ENCODE assay signal across 10 cellular contexts in the genomic region with DNA sequence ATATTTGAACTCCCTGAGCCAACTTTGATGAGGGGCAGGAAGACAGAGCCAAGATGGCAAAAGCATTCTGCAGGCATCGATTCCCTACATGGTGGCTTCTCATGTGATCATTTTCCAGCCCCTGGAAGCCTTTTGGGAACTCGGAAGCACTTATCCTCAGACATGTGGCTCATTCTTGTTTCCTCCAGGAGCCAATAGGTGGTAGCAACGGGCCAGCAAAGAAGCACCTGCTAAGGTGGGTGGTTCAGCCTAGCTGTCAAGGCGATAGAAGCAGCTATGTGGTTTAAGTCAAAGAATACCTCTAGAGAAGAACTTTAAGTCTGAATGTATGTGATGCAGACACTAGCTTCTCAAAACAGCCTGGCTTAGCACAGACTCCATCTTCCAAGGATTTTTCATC.
DNase-seq lines count a peak whose midpoint lies in the region; ATAC-seq lines count a peak whose summit lies in the region.
"Had no signal": no experiment of that assay in that cellular context is flagged by ENCODE, and none has a peak within 500 bp of the region (broad histone marks: within the 10 kb centered on the region; RNA-seq: fewer than 3 reads in every experiment).

No MANE protein-coding gene starts in this region.

- H3K4me3 ChIP-seq in neuronal stem cell (ENCODE audit: low read length in 2 of 2): no peak overlapping the region

- no peak overlapping the region for H2BK120ac ChIP-seq in neuronal stem cell (ENCODE audit: low read depth, low read length)

- no peak overlapping the region for H2BK15ac ChIP-seq in neuronal stem cell (ENCODE audit: low read length)

- H3K4ac ChIP-seq in neuronal stem cell (ENCODE audit: low read length): no peak overlapping the region

- DNase-seq in SIG-M5 treated with dmso at 0.1 percent for 504 hours (lab: John Stamatoyannopoulos, UW; ENCODE audit: unreplicated experiment) (peak; percentile 32), SIG-M5 (lab: John Stamatoyannopoulos, UW) (no peak), NCI-H1105 (lab: John Stamatoyannopoulos, UW) (peak; percentile 60), SHP77 treated with DMSO at 0.1 percent for 48 hours (lab: John Stamatoyannopoulos, UW) (peak; percentile 48), neuronal stem cell (ENCODE audit: low spot score) (peak; percentile 9)
- DNase-seq: IMR-90, nucleus accumbens had no signal

- no CpG with 5 or more reads among the region's 4 CpGs for WGBS in neuronal stem cell (ENCODE audit: extremely low coverage in 2 of 2, insufficient read length in 2 of 2, insufficient replicate concordance in 1 of 2), 2 donors

- H2AFZ ChIP-seq in neuronal stem cell (ENCODE audit: low read length): no peak overlapping the region

- ATAC-seq in GM19351 (IDR thresholded peaks at IDR 0.05; ENCODE audit: unreplicated experiment): no peak
- no peak for ATAC-seq in GM21381 (IDR thresholded peaks at IDR 0.05; ENCODE audit: unreplicated experiment)
- no peak for ATAC-seq in HG02798 (IDR thresholded peaks at IDR 0.05; ENCODE audit: poor library complexity, unreplicated experiment)

- peaks cover 0 to 2% of the 10 kb centered on the region in 2 donors for H3K4me1 ChIP-seq in neuronal stem cell (ENCODE audit: control insufficient read depth in 2 of 2, insufficient read depth in 1 of 2, low read depth in 1 of 2, low read length in 2 of 2)

- no peak overlapping the region for H3K18ac ChIP-seq in neuronal stem cell (ENCODE audit: low read length)

- no peak overlapping the region for H3K14ac ChIP-seq in neuronal stem cell (ENCODE audit: low read length)

- no peak overlapping the region for H3K23ac ChIP-seq in neuronal stem cell (ENCODE audit: low read depth, low read length, poor library complexity)

- H3K27me3 ChIP-seq in neuronal stem cell (ENCODE audit: control insufficient read depth in 3 of 3, insufficient read depth in 3 of 3, low read depth in 1 of 3, low read length in 3 of 3): peaks cover 0 to 2% (median 0%) of the 10 kb centered on the region in 3 experiments

- peaks cover 0 to 2% of the 10 kb centered on the region in 2 donors for H3K9me3 ChIP-seq in neuronal stem cell (replicated peaks in 1 of 2; ENCODE audit: control insufficient read depth in 2 of 2, insufficient read depth in 1 of 2, low read depth in 1 of 2, low read length in 2 of 2)

- H4K91ac ChIP-seq in neuronal stem cell (ENCODE audit: low read depth, low read length, poor library complexity): no peak overlapping the region

- no peak overlapping the region for H4K8ac ChIP-seq in neuronal stem cell (ENCODE audit: low read depth, low read length)

- H3K4me2 ChIP-seq in neuronal stem cell (ENCODE audit: insufficient read depth, low read length, poor library complexity, severe bottlenecking): no peak overlapping the region

- no peak overlapping the region for H2BK12ac ChIP-seq in neuronal stem cell (ENCODE audit: low read length)

- H3K9ac ChIP-seq in neuronal stem cell (ENCODE audit: low read depth, low read length, poor library complexity): no peak overlapping the region

- no peak overlapping the region for H2AK5ac ChIP-seq in neuronal stem cell (ENCODE audit: low read depth, low read length)

- H3K36me3 ChIP-seq in neuronal stem cell (replicated peaks in 1 of 2; ENCODE audit: control insufficient read depth in 2 of 2, insufficient read depth in 2 of 2, low read length in 2 of 2): no peaks in the 10 kb centered on the region

- H3K79me1 ChIP-seq in neuronal stem cell (ENCODE audit: low read depth, low read length): no peaks in the 10 kb centered on the region

- no peak overlapping the region for H2BK5ac ChIP-seq in neuronal stem cell (ENCODE audit: low read length)

- no peak overlapping the region for H3K27ac ChIP-seq in neuronal stem cell (replicated peaks; ENCODE audit: low read length)
